ENCODE assay signal across 8 cellular contexts in the genomic region with DNA sequence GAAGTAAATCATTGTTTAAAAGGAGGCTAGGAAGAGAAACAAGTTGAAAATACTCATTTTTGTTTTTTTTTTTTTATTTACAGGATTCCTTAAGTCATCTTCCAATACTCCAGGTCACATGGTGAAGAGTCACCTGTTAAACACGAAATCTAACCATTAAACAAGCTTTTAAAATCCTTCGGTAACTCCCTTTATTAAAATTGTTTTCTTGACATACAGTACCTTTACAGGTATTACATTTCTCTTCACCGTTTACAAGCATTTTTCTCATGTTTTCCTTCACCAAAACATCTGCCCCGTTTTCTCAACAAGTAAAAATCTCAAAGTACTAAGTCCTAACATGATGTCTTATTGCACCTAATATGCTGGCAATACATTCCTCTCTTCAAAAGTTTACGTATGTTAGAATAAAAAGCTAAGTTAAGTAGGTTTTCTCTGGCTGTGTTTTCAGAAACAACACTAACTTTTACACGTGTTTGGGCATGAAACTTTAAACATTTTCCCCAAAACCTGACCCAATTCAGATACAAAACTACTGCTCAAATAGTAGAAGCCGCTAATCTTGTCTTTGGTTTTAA. TPM values are rescaled to one million over a fixed set of nuclear protein-coding genes. Genes with fewer than 3 reads are reported as not detected.
A peak's percentile ranks its signal among the peaks of the same experiment; 100 is the strongest.
DNase-seq lines count a peak whose midpoint lies in the region; ATAC-seq and TF ChIP-seq lines count a peak whose summit lies in the region.

No MANE protein-coding gene starts in this region.

- no peaks in the 10 kb centered on the region for H3K27me3 ChIP-seq in BE2C
- H3K27me3 ChIP-seq in Karpas-422 (ENCODE audit: low read length), result no peaks in the 10 kb centered on the region
- no peaks in the 10 kb centered on the region for H3K27me3 ChIP-seq in muscle layer of duodenum (ENCODE audit: low read depth, low read length)

- peaks cover 36% of the 10 kb centered on the region for H4K20me1 ChIP-seq in Karpas-422 (ENCODE audit: insufficient read depth, low read depth, low read length)

- no peaks in the 10 kb centered on the region for H3K9me2 ChIP-seq in Karpas-422 (replicated peaks; ENCODE audit: insufficient read depth, low read length)

- H3K4me1 ChIP-seq in BE2C (peaks cover 15% of the 10 kb centered on the region), Karpas-422 (ENCODE audit: low read length) (peaks cover 68% of the 10 kb centered on the region), muscle layer of duodenum (ENCODE audit: control insufficient read depth in 1 of 2, insufficient read depth in 2 of 2, low read length in 2 of 2) (peaks cover 27 to 48% of the 10 kb centered on the region in 2 donors)

- no peak for DNase-seq in BE2C
- no peak for DNase-seq in Karpas-422
- DNase-seq in choroid plexus epithelial cell (ENCODE audit: low read depth), result peak; percentile 27
- no peak for DNase-seq in NCI-H1436 treated with DMSO at 0.1 percent for 48 hours (lab: John Stamatoyannopoulos, UW)
- no peak for DNase-seq in cerebellar nuclear complex (lab: John Stamatoyannopoulos, UW)

- TF ChIP-seq CTCF in BE2C (IDR thresholded peaks at IDR 0.05; ENCODE audit: low read depth, low read length) (no peak), choroid plexus epithelial cell (conservative IDR thresholded peaks at IDR 0.05; ENCODE audit: low read depth, low read length) (no peak)

- H3K27ac ChIP-seq in Karpas-422 (ENCODE audit: low read length) (peak overlapping the region; percentile 87), muscle layer of duodenum (ENCODE audit: low read length) (peak overlapping the region; percentile 74)

- H3K9me3 ChIP-seq in BE2C (no peaks in the 10 kb centered on the region), Karpas-422 (ENCODE audit: low read length) (no peaks in the 10 kb centered on the region), muscle layer of duodenum (ENCODE audit: control insufficient read depth in 1 of 2, low read length in 2 of 2) (no peaks in the 10 kb centered on the region)

- ATAC-seq in GM19023 (IDR thresholded peaks at IDR 0.05; ENCODE audit: unreplicated experiment), result no peak
- ATAC-seq in GM21786 (IDR thresholded peaks at IDR 0.05; ENCODE audit: unreplicated experiment), result no peak

- H3K4me2 ChIP-seq in Karpas-422 (ENCODE audit: low read depth, low read length, poor library complexity, severe bottlenecking), result peak overlapping the region; percentile 99

- H3K36me3 ChIP-seq in BE2C (peaks cover 8% of the 10 kb centered on the region; the same call in 1 of the 2 replicates), Karpas-422 (ENCODE audit: insufficient read depth, low read length) (0 out of 2 replicates have a peak, but pooled peaks cover 18% of the 10 kb centered on the region), muscle layer of duodenum (ENCODE audit: control insufficient read depth in 1 of 2, insufficient read depth in 2 of 2, low read length in 2 of 2) (no peaks in the 10 kb centered on the region)

- H3K4me3 ChIP-seq in BE2C (ENCODE audit: low read depth, low read length) (peak overlapping the region; percentile 92), Karpas-422 (ENCODE audit: low read length) (peak overlapping the region; percentile 83), choroid plexus epithelial cell (ENCODE audit: low read depth, low read length) (peak overlapping the region; percentile 88), muscle layer of duodenum (ENCODE audit: low read depth in 1 of 2, low read length in 2 of 2) (peak overlapping the region; percentile 83 to 90)

- H3K79me2 ChIP-seq in Karpas-422 (ENCODE audit: low read length), result peaks cover 64% of the 10 kb centered on the region

- H3K9ac ChIP-seq in Karpas-422 (ENCODE audit: low read length), result peak overlapping the region; percentile 95

- no peak overlapping the region for H2AFZ ChIP-seq in Karpas-422 (ENCODE audit: low read length)

RNA-seq across cellular contexts. Expression of gene PUM2, which starts 1.1 kb away (rescaled TPM):
- polyA plus RNA-seq in BE2C (2012; ENCODE audit: insufficient read depth, insufficient read length, low read depth), result 55.2 TPM
- 60.1 and 80.3 TPM in 2 replicates for total RNA-seq in Karpas-422 (2014; rRNA removed; shearing (Covaris generic); ENCODE audit: low replicate concordance)
